In the genomic region with DNA sequence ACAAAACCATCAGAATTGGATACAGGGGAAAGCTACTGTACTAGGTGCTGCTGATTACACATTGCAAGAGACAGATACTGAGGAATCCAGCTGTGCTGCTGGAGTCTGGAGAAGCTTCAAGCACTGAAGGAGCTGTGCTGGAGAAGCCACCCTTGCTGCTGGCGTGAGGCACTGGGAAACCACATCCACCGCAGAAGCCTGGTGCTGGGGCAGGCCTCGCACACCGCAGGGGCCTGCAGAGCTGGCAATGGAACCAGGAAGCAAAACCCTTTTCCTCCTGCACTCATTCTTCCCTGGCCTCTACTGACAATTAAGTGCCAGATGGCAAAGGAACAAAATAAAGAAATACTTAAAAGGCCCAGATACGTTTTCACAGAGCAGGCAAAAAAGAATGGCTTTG, we compare ENCODE assay signal across 11 cellular contexts.
A peak's percentile ranks its signal among the peaks of the same experiment; 100 is the strongest.
DNase-seq lines count a peak whose midpoint lies in the region; ATAC-seq, FAIRE-seq and TF ChIP-seq lines count a peak whose summit lies in the region.
"Had no signal": no experiment of that assay in that cellular context is flagged by ENCODE, and none has a peak within 500 bp of the region (broad histone marks: within the 10 kb centered on the region; RNA-seq: fewer than 3 reads in every experiment).

No MANE protein-coding gene starts in this region.

- in situ Hi-C loops in GM12878 (cut with MboI) = no loop called here

- TF ChIP-seq EP300 in GM12878 (IDR thresholded peaks at IDR 0.05; ENCODE audit: borderline replicate concordance in 1 of 2, control insufficient read depth in 1 of 2, low read depth in 2 of 2, low read length in 2 of 2) = no peak

- H3K4me2 ChIP-seq in BLaER1 treated with 17β-estradiol and CSF1 and Interleukin-3, amounts not matched to agents 10 nM and 100 nM = peak overlapping the region; percentile 74 to 92 (median 84)
- peak overlapping the region; percentile 51 for H3K4me2 ChIP-seq in GM12878 (ENCODE audit: control insufficient read depth, insufficient read depth)

- WGBS in GM12878 (ENCODE audit: insufficient coverage, insufficient replicate concordance, low lambda C conversion rate, missing lambda C conversion rate) = 3% methylated on average over 5 of the region's 5 CpGs

- intact Hi-C loops in GM12878 (cut with micrococcal nuclease; ENCODE audit: unreplicated experiment) = no loop called here

- RAD21 ChIA-PET in GM12878 (lab: Charles Lee; ENCODE audit: unreplicated experiment) = no interaction called here

- peak overlapping the region in 10 of 11 experiments; percentile 62 to 82 (median 78); a peak in 21 of 22 replicates for H3K27ac ChIP-seq in BLaER1 treated with 17β-estradiol and CSF1 and Interleukin-3, amounts not matched to agents 10 nM and 100 nM
- peak overlapping the region; percentile 51 for H3K27ac ChIP-seq in GM12878 (ENCODE audit: control insufficient read depth, insufficient read depth)
- H3K27ac ChIP-seq: lower lobe of right lung, ovary had no signal

- POLR2A ChIA-PET in GM12878 (lab: Charles Lee) = no interaction called here

- no peaks in the 10 kb centered on the region for H3K79me2 ChIP-seq in GM12878 (ENCODE audit: control insufficient read depth, insufficient read depth, low read length)

- no peak for TF ChIP-seq CTCF in GM12878 (IDR thresholded peaks at IDR 0.05 in 2 of 3, conservative IDR thresholded peaks at IDR 0.05 in 1 of 3; ENCODE audit: control insufficient read depth in 2 of 3, extremely low read depth in 1 of 3, insufficient read depth in 1 of 3, low read depth in 3 of 3, low read length in 3 of 3)

- peak overlapping the region; percentile 33 for H2AFZ ChIP-seq in GM12878 (ENCODE audit: control insufficient read depth, low read depth, low read length)

- SMC1A ChIA-PET in GM12878 (lab: Charles Lee; ENCODE audit: uncharacterized antibody, unreplicated experiment) = no interaction called here

- no peaks in the 10 kb centered on the region for H3K27me3 ChIP-seq in BLaER1 treated with 17β-estradiol and CSF1 and Interleukin-3, amounts not matched to agents 10 nM and 100 nM
- no peaks in the 10 kb centered on the region for H3K27me3 ChIP-seq in GM12878 (replicated peaks in 1 of 2; ENCODE audit: control insufficient read depth in 2 of 2, insufficient read depth in 2 of 2, low read length in 1 of 2)
- H3K27me3 ChIP-seq: ovary had no signal

- H3K36me3 ChIP-seq in BLaER1 treated with 17β-estradiol and CSF1 and Interleukin-3, amounts not matched to agents 10 nM and 100 nM = no peaks in the 10 kb centered on the region
- H3K36me3 ChIP-seq in GM12878 (ENCODE audit: control insufficient read depth in 2 of 2, insufficient read depth in 2 of 2, low read length in 1 of 2) = no peaks in the 10 kb centered on the region
- H3K36me3 ChIP-seq: lower lobe of right lung, ovary had no signal

- H4K20me1 ChIP-seq in BLaER1 treated with 17β-estradiol and CSF1 and Interleukin-3, amounts not matched to agents 10 nM and 100 nM = no peaks in the 10 kb centered on the region
- no peaks in the 10 kb centered on the region for H4K20me1 ChIP-seq in GM12878 (ENCODE audit: control insufficient read depth, insufficient read depth)

- peak; percentile 35 for DNase-seq in NCI-H2081 treated with DMSO at 0.1 percent for 48 hours (lab: John Stamatoyannopoulos, UW)
- DNase-seq in GM12878 (ENCODE audit: low read depth, low spot score) = no peak
- DNase-seq in mesenteric fat pad (ENCODE audit: low spot score) = no peak
- no peak for DNase-seq in NCI-H226
- no peak for DNase-seq in GM12892 (ENCODE audit: insufficient read length)
- DNase-seq in midbrain (lab: John Stamatoyannopoulos, UW) = no peak
- DNase-seq: lower lobe of right lung, ovary had no signal

- no peak for TF ChIP-seq POLR2A in GM12878 (IDR thresholded peaks at IDR 0.05; ENCODE audit: low read depth, low read length)
- TF ChIP-seq POLR2A in GM12892 (IDR thresholded peaks at IDR 0.05; ENCODE audit: low read depth, low read length) = no peak

- BruUV-seq in GM12878 (replicated peaks; lab: Mats Ljungman, UMichigan) = no TSS peak

- H3K4me3 ChIP-seq in BLaER1 treated with 17β-estradiol and CSF1 and Interleukin-3, amounts not matched to agents 10 nM and 100 nM = peak overlapping the region in 7 of 10 experiments; percentile 8 to 42 (median 35); a peak in 8 of 20 replicates
- H3K4me3 ChIP-seq in GM12878 = no peak overlapping the region
- H3K4me3 ChIP-seq: lower lobe of right lung, ovary had no signal

- CTCF ChIA-PET in GM12878 (lab: Yijun Ruan, JAX) = interaction anchor here (2.1 kb wide), 1 partner anchor 79 kb away, joined by 9 read pairs; no protein-coding TSS in a partner anchor

- peak overlapping the region in 10 of 11 experiments; percentile 8 to 73 (median 62); a peak in 19 of 22 replicates for H3K9ac ChIP-seq in BLaER1 treated with 17β-estradiol and CSF1 and Interleukin-3, amounts not matched to agents 10 nM and 100 nM
- peak overlapping the region; percentile 27; the same call in 1 of the 2 replicates for H3K9ac ChIP-seq in GM12878 (ENCODE audit: control insufficient read depth, insufficient read depth, low read length)

- FAIRE-seq in GM12878 (lab: Jason Lieb, UNC) = no peak
- no peak for FAIRE-seq in GM12892 (lab: Jason Lieb, UNC)
- FAIRE-seq: TTC549 had no signal

- H3K4me1 ChIP-seq in BLaER1 treated with 17β-estradiol and CSF1 and Interleukin-3, amounts not matched to agents 10 nM and 100 nM = peaks cover 22 to 79% (median 58%) of the 10 kb centered on the region in 10 experiments
- peaks cover 17% of the 10 kb centered on the region for H3K4me1 ChIP-seq in GM12878 (ENCODE audit: control insufficient read depth, insufficient read depth, low read length)
- H3K4me1 ChIP-seq: lower lobe of right lung had no signal

- ATAC-seq in GM21515 (IDR thresholded peaks at IDR 0.05; ENCODE audit: unreplicated experiment) (peak; percentile 6), GM12878 (peak; percentile 24; the same call in 2 of the 3 replicates)
- ATAC-seq: lower lobe of right lung had no signal

- TF ChIP-seq RAD21 in GM12878 (IDR thresholded peaks at IDR 0.05; ENCODE audit: insufficient read depth, low read depth, low read length) = no peak

- peaks cover 0 to 5% (median 0%) of the 10 kb centered on the region in 11 experiments; a peak in 2 of 22 replicates for H3K9me3 ChIP-seq in BLaER1 treated with 17β-estradiol and CSF1 and Interleukin-3, amounts not matched to agents 10 nM and 100 nM (replicated peaks in 1 of 11)
- peaks cover 10% of the 10 kb centered on the region; the same call in 2 of the 3 replicates for H3K9me3 ChIP-seq in GM12878 (replicated peaks; ENCODE audit: control insufficient read depth, insufficient read depth, low read length)
- H3K9me3 ChIP-seq: lower lobe of right lung, ovary had no signal

TF ChIP-seq in GM12878, 131 proteins besides CTCF, POLR2A, EP300 and RAD21:
- TF ChIP-seq NFIC (IDR thresholded peaks at IDR 0.05; ENCODE audit: low read depth, low read length) = no peak
- TF ChIP-seq RUNX3 (IDR thresholded peaks at IDR 0.05; ENCODE audit: low read length) = peak; percentile 56
- no peak for TF ChIP-seq ZNF592 (IDR thresholded peaks at IDR 0.05)
- TF ChIP-seq RAD51 (IDR thresholded peaks at IDR 0.05) = no peak
